Comparison of ENCODE assay signal across 9 cellular contexts in the genomic region with DNA sequence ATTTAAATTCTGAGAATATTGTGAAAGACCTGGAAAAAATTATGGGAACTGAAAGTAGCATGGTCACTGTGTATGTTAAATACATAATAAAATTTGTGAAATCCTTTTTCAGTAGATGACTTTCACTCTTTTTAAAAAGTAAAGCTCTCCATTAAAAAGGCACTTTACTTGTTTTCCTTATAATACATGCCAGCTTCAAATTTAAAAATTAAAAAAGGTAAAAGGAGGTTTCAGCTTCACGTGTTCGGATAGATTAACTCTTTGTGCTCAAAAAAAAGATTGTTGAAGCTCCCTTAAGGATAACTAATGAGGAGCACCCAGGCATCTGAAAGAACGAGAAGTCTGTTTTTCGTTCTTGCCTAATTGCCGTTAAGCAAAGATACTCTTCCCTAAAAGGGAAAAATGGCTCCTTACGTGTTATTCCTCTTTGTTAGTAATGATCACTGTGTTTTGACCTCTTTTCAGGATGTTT.
DNase-seq lines count a peak whose midpoint lies in the region; ATAC-seq and TF ChIP-seq lines count a peak whose summit lies in the region.
"Had no signal": no experiment of that assay in that cellular context is flagged by ENCODE, and none has a peak within 500 bp of the region (broad histone marks: within the 10 kb centered on the region; RNA-seq: fewer than 3 reads in every experiment).

No MANE protein-coding gene starts in this region.

- H3K4me3 Mint-ChIP-seq in T-cell = no peak overlapping the region
- H3K4me3 Mint-ChIP-seq: nephron had no signal

- TF ChIP-seq EP300 in suprapubic skin (IDR thresholded peaks at IDR 0.05) = no peak

- no peaks in the 10 kb centered on the region for H3K9me3 Mint-ChIP-seq in T-cell
- H3K9me3 Mint-ChIP-seq: nephron had no signal

- no peaks in the 10 kb centered on the region for H3K9me3 ChIP-seq in HUES48 (ENCODE audit: control insufficient read depth, insufficient read depth, low read length)
- no peaks in the 10 kb centered on the region for H3K9me3 ChIP-seq in SK-N-MC (ENCODE audit: low read depth, low read length)
- H3K9me3 ChIP-seq in right atrium auricular region = no peaks in the 10 kb centered on the region
- H3K9me3 ChIP-seq in suprapubic skin = no peaks in the 10 kb centered on the region

- no peak overlapping the region; the same call in 1 of the 2 replicates for H3K9ac ChIP-seq in HUES48 (ENCODE audit: low read depth, low read length)
- no peak overlapping the region for H3K9ac ChIP-seq in SK-N-MC (ENCODE audit: insufficient read length)

- no peak for ATAC-seq in T-cell (replicated peaks in 1 of 4)

- H3K36me3 ChIP-seq in HUES48 (ENCODE audit: control insufficient read depth, insufficient read depth, low read length) (no peaks in the 10 kb centered on the region), SK-N-MC (ENCODE audit: insufficient read depth, low read length) (no peaks in the 10 kb centered on the region), right atrium auricular region (peaks cover under 1% of the 10 kb centered on the region), suprapubic skin (no peaks in the 10 kb centered on the region)

- no peak for TF ChIP-seq POLR2A in suprapubic skin (IDR thresholded peaks at IDR 0.05)

- peaks cover 7% of the 10 kb centered on the region for H3K36me3 Mint-ChIP-seq in T-cell

- no peaks in the 10 kb centered on the region for H3K27me3 Mint-ChIP-seq in T-cell

- peak overlapping the region; percentile 31 for H3K27ac ChIP-seq in HUES48 (ENCODE audit: low read depth, low read length)
- H3K27ac ChIP-seq in SK-N-MC = peak overlapping the region; percentile 42
- peak overlapping the region; percentile 17 to 45 for H3K27ac ChIP-seq in right atrium auricular region
- peak overlapping the region; percentile 69 for H3K27ac ChIP-seq in suprapubic skin
- no peak overlapping the region for H3K27ac ChIP-seq in substantia nigra (ENCODE audit: low read depth, low read length, poor library complexity, severe bottlenecking)

- TF ChIP-seq CTCF in right atrium auricular region (IDR thresholded peaks at IDR 0.05) (no peak), suprapubic skin (IDR thresholded peaks at IDR 0.05) (no peak)

- H3K4me1 Mint-ChIP-seq in T-cell = peaks cover 0 to 7% (median 6%) of the 10 kb centered on the region in 3 donors
- H3K4me1 Mint-ChIP-seq: nephron had no signal

- H3K4me3 ChIP-seq in HUES48 (ENCODE audit: low read depth, low read length) = no peak overlapping the region
- H3K4me3 ChIP-seq in SK-N-MC = no peak overlapping the region
- peak overlapping the region in 1 of 2 donors; percentile 19 for H3K4me3 ChIP-seq in right atrium auricular region
- H3K4me3 ChIP-seq in suprapubic skin = peak overlapping the region; percentile 20

- 63% methylated on average over 6 of the region's 6 CpGs for WGBS in suprapubic skin

- POLR2A ChIA-PET in T-cell (lab: Charles Lee) = interaction anchor here in 1 of 2 donors (0.6 kb wide), 1 partner anchor 27 kb away, joined by 4 read pairs; no protein-coding TSS in a partner anchor

- H3K27me3 ChIP-seq in HUES48 (ENCODE audit: control insufficient read depth, insufficient read depth, low read length) (no peaks in the 10 kb centered on the region), right atrium auricular region (no peaks in the 10 kb centered on the region), suprapubic skin (no peaks in the 10 kb centered on the region)

- H3K4me1 ChIP-seq in HUES48 (ENCODE audit: control insufficient read depth, insufficient read depth, low read length) (no peaks in the 10 kb centered on the region), right atrium auricular region (no peaks in the 10 kb centered on the region), suprapubic skin (peaks cover 5% of the 10 kb centered on the region)

- DNase-seq in SK-N-MC (ENCODE audit: low read depth, low spot score) = no peak
- no peak for DNase-seq in right atrium auricular region (ENCODE audit: low spot score)
- DNase-seq in suprapubic skin (ENCODE audit: low spot score in 2 of 2) = no peak
- DNase-seq in NCI-H1105 (lab: John Stamatoyannopoulos, UW) = no peak
- no peak for DNase-seq in putamen (ENCODE audit: low spot score)
- DNase-seq in substantia nigra (lab: John Stamatoyannopoulos, UW) = no peak
- no peak for DNase-seq in T-cell

- CTCF ChIA-PET in T-cell (lab: Charles Lee) = interaction anchor here (0.6 to 0.7 kb wide), 3 partner anchors 72 to 281 kb away, joined by 3 to 4 read pairs (median 4); no protein-coding TSS in a partner anchor

- H3K27ac Mint-ChIP-seq in T-cell = no peak overlapping the region
- H3K27ac Mint-ChIP-seq: nephron had no signal
